In genomic region chr3:148400754-148401153, GRCh38 we compare ENCODE assay signal across 12 cellular contexts.
"Had no signal": no experiment of that assay in that cellular context is flagged by ENCODE, and none has a peak within 500 bp of the region (broad histone marks: within the 10 kb centered on the region; RNA-seq: fewer than 3 reads in every experiment).

No MANE protein-coding gene starts in this region.

- H3K4me3 ChIP-seq: ascending aorta, neural progenitor cell, tibial nerve, vagina had no signal

- DNase-seq: activated CD4-positive, alpha-beta T cell treated with anti-CD3 and anti-CD28 coated beads, Interleukin-2, amount 10 ng/mL, durations not matched to agents 7 days and 5 days; activated CD8-positive, alpha-beta memory T cell treated with anti-CD3 and anti-CD28 coated beads, Interleukin-2, amount 50 U/mL, for 48 hours; activated naive CD4-positive, alpha-beta T cell treated with Interleukin-2 at 50 U/mL for 16 hours; erythroblast; foreskin keratinocyte; head of caudate nucleus had no signal

- ATAC-seq: foreskin keratinocyte; sciatic nerve; stimulated activated memory B cell treated with anti-CD40 and anti-IgM and Interleukin-4, amounts not matched to agents 10 μg/mL and 1 μg/mL and 100 μg/mL, for 72 hours had no signal
